ENCODE assay signal across 16 cellular contexts in genomic region chr2:88639865-88640264, GRCh38.
"Had no signal": no experiment of that assay in that cellular context is flagged by ENCODE, and none has a peak within 500 bp of the region (broad histone marks: within the 10 kb centered on the region; RNA-seq: fewer than 3 reads in every experiment).

No MANE protein-coding gene starts in this region.

- H3K36me3 Mint-ChIP-seq: type B pancreatic cell, WTC11 had no signal

- H3K4me1 ChIP-seq: gastrocnemius medialis, left lung, psoas muscle, stomach had no signal

- H3K27ac ChIP-seq: gastrocnemius medialis, left lung, psoas muscle, skin epidermis, stomach had no signal

- H3K27me3 Mint-ChIP-seq: type B pancreatic cell had no signal

- H3K9me3 Mint-ChIP-seq: type B pancreatic cell had no signal

- H3K4me3 Mint-ChIP-seq: activated CD4-positive, alpha-beta T cell treated with anti-CD3 and anti-CD28 coated beads for 36 hours; mesothelial cell of epicardium; neural crest cell; type B pancreatic cell; WTC11 had no signal

- H3K4me1 Mint-ChIP-seq: neural crest cell had no signal

- H3K27me3 ChIP-seq: gastrocnemius medialis, left lung, stomach had no signal

- H3K36me3 ChIP-seq: gastrocnemius medialis, left lung, stomach had no signal

- H3K4me3 ChIP-seq: gastrocnemius medialis, left lung, psoas muscle, skin epidermis, stomach had no signal

- H3K27ac Mint-ChIP-seq: activated CD4-positive, alpha-beta T cell treated with anti-CD3 and anti-CD28 coated beads for 36 hours; mesothelial cell of epicardium; type B pancreatic cell; WTC11 had no signal

- DNase-seq: activated CD4-positive, alpha-beta T cell treated with anti-CD3 and anti-CD28 coated beads for 36 hours; activated naive CD4-positive, alpha-beta T cell treated with anti-CD3 and anti-CD28 coated beads, Interleukin-2, amount 50 U/mL, for 16 hours; effector CD4-positive, alpha-beta T cell; gastrocnemius medialis; head of caudate nucleus; kidney; left lung; psoas muscle; right cardiac atrium; stomach; SW 1271 had no signal

- ATAC-seq: gastrocnemius medialis, left lung, psoas muscle, right cardiac atrium, WTC11 had no signal

- H3K9me3 ChIP-seq: gastrocnemius medialis, psoas muscle had no signal
